In the genomic region with DNA sequence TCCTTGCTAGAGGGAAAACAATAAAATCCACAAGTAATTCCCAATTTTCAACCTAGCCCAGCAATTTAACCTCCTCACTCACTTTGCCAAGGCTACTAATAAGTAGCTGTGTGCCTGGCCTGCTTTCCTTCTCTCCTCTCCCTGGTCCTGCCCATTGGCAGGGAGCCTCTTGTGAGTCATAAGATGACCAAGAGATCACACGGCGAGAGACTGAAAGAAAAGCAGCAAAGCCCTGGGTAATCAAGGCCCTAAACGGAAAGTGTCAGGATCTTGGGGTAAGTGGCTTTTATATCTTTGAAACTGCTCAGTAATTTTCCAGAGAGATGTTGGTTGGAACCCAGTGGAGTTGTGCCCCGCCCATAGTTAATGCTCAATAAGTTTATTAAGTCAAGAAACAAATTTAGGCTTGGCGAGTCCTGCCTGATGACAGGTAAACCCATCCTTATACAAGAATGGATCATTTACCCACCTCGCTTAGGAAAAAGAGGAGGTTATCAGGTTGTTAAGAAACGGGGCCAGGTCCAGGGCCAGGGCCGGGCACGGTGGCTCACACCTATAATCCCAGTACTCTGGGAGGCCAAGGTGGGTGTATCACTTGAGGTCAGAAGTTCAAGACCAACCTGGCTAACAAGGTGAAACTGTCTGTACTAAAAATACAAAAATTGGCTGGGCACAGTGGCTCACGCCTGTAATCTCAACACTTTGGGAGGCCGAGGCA, we compare ENCODE assay signal across 9 cellular contexts. TPM values are rescaled to one million over a fixed set of nuclear protein-coding genes. Genes with fewer than 3 reads are reported as not detected.
DNase-seq lines count a peak whose midpoint lies in the region; ATAC-seq and TF ChIP-seq lines count a peak whose summit lies in the region.
"Had no signal": no experiment of that assay in that cellular context is flagged by ENCODE, and none has a peak within 500 bp of the region (broad histone marks: within the 10 kb centered on the region; RNA-seq: fewer than 3 reads in every experiment).

No MANE protein-coding gene starts in this region.

- no peaks in the 10 kb centered on the region for H4K20me1 ChIP-seq in SK-N-SH (ENCODE audit: insufficient read depth)

- no peaks in the 10 kb centered on the region for H3K9me3 ChIP-seq in SK-N-SH
- H3K9me3 ChIP-seq in prostate gland: no peaks in the 10 kb centered on the region

- peak overlapping the region; percentile 78 for H2AFZ ChIP-seq in SK-N-SH (ENCODE audit: low read depth)

- DNase-seq in BJ (ENCODE audit: low read depth) (peak; percentile 87), SK-N-SH (no peak), fibroblast of villous mesenchyme (ENCODE audit: low read depth) (peak; percentile 97), prostate gland (ENCODE audit: low spot score) (peak; percentile 54), NCI-H1417 treated with DMSO at 0.1 percent for 48 hours (lab: John Stamatoyannopoulos, UW) (no peak), NCI-H510A treated with DMSO at 0.1 percent for 48 hours (lab: John Stamatoyannopoulos, UW) (no peak)
- DNase-seq: activated CD4-positive, alpha-beta T cell treated with anti-CD3 and anti-CD28 coated beads, Interleukin-2, amount 50 U/mL, for 48 hours had no signal

- TF ChIP-seq CTCF in BJ (IDR thresholded peaks at IDR 0.05; ENCODE audit: insufficient read depth, low read depth, low read length) (no peak), SK-N-SH (IDR thresholded peaks at IDR 0.05) (no peak), fibroblast of villous mesenchyme (IDR thresholded peaks at IDR 0.05; ENCODE audit: insufficient read depth, low read depth, low read length) (no peak), prostate gland (IDR thresholded peaks at IDR 0.05) (no peak)

- H3K4me1 ChIP-seq in SK-N-SH (ENCODE audit: control insufficient read depth in 1 of 2, insufficient read depth in 2 of 2, low read depth in 1 of 2, low read length in 1 of 2) (peaks cover 0 to 13% of the 10 kb centered on the region in 2 experiments; a peak in 2 of 4 replicates), prostate gland (replicated peaks) (no peaks in the 10 kb centered on the region)

- no peaks in the 10 kb centered on the region for H3K36me3 ChIP-seq in BJ (ENCODE audit: control insufficient read depth, insufficient read depth, low read length)
- peaks cover 0 to 7% of the 10 kb centered on the region in 2 experiments for H3K36me3 ChIP-seq in SK-N-SH (replicated peaks in 1 of 2; ENCODE audit: control insufficient read depth in 1 of 2, insufficient read depth in 2 of 2, low read length in 1 of 2)
- H3K36me3 ChIP-seq in prostate gland: no peaks in the 10 kb centered on the region

- peak overlapping the region; percentile 51; the same call in 1 of the 2 replicates for H3K9ac ChIP-seq in SK-N-SH

- POLR2A ChIA-PET in BJ (lab: Charles Lee): no interaction called here
- POLR2A ChIA-PET in SK-N-SH (lab: Yijun Ruan, JAX): interaction anchor here (0.6 kb wide), 1 partner anchor 20 kb away, joined by 3 read pairs; no protein-coding TSS in a partner anchor

- peak overlapping the region; percentile 72 for H3K4me2 ChIP-seq in SK-N-SH

- peaks cover 17% of the 10 kb centered on the region for H3F3A ChIP-seq in SK-N-SH (replicated peaks; ENCODE audit: insufficient read depth)

- 50% methylated on average over 11 of the region's 11 CpGs for WGBS in SK-N-SH (ENCODE audit: low lambda C conversion rate)
- 74% methylated on average over 11 of the region's 11 CpGs for WGBS in prostate gland

- ATAC-seq in GM18519 (IDR thresholded peaks at IDR 0.05; ENCODE audit: low FRiP score, unreplicated experiment) (no peak), GM21381 (IDR thresholded peaks at IDR 0.05; ENCODE audit: unreplicated experiment) (no peak)

- H3K4me3 ChIP-seq in BJ (ENCODE audit: low read depth, low read length) (no peak overlapping the region), SK-N-SH (ENCODE audit: low read depth in 2 of 2, low read length in 1 of 2) (no peak overlapping the region), fibroblast of villous mesenchyme (ENCODE audit: low read depth, low read length) (no peak overlapping the region), prostate gland (no peak overlapping the region)

- CTCF ChIA-PET in BJ (lab: Yijun Ruan, JAX): interaction anchor here (0.7 to 1.2 kb wide), 2 partner anchors 11 to 54 kb away, joined by 3 to 4 read pairs; no protein-coding TSS in a partner anchor
- CTCF ChIA-PET in SK-N-SH (lab: Yijun Ruan, JAX): interaction anchor here (1.1 to 1.4 kb wide), 2 partner anchors 11 to 36 kb away, joined by 3 read pairs; no protein-coding TSS in a partner anchor

- H3K27ac ChIP-seq in SK-N-SH (ENCODE audit: low read depth in 2 of 2, low read length in 1 of 2) (peak overlapping the region; percentile 23 to 96; a peak in 3 of 4 replicates), prostate gland (peak overlapping the region; percentile 57 to 74)

- intact Hi-C loops in prostate gland (cut with DNase I): no loop called here

- peak; percentile 39 for TF ChIP-seq POLR2A in prostate gland (IDR thresholded peaks at IDR 0.05)

- no peaks in the 10 kb centered on the region for H3K79me2 ChIP-seq in SK-N-SH (ENCODE audit: insufficient read depth)

- H3K27me3 ChIP-seq in BJ (ENCODE audit: control insufficient read depth, insufficient read depth, low read length) (no peaks in the 10 kb centered on the region), SK-N-SH (ENCODE audit: insufficient read depth) (no peaks in the 10 kb centered on the region), prostate gland (replicated peaks; ENCODE audit: insufficient read depth) (no peaks in the 10 kb centered on the region)

- TF ChIP-seq EP300 in SK-N-SH (IDR thresholded peaks at IDR 0.05; ENCODE audit: borderline replicate concordance in 1 of 2, low read depth in 1 of 2, low read length in 1 of 2): no peak; a peak in 1 of 4 replicates

- TF ChIP-seq RAD21 in SK-N-SH (IDR thresholded peaks at IDR 0.05; ENCODE audit: low read length): no peak

- H3K9me2 ChIP-seq in SK-N-SH: no peaks in the 10 kb centered on the region

TF ChIP-seq in SK-N-SH, 30 proteins besides CTCF, POLR2A, EP300 and RAD21:
- TF ChIP-seq JUND (IDR thresholded peaks at IDR 0.05) (peak; percentile 81), RXRA (IDR thresholded peaks at IDR 0.05; ENCODE audit: borderline replicate concordance, low read depth) (no peak), MAX (IDR thresholded peaks at IDR 0.05; ENCODE audit: low read depth) (peak; percentile 48; the same call in 1 of the 2 replicates), POLR2AphosphoS5 (IDR thresholded peaks at IDR 0.05; ENCODE audit: low read depth, low read length) (peak; percentile 77; the same call in 1 of the 2 replicates), ELF1 (IDR thresholded peaks at IDR 0.05) (no peak), TCF12 (IDR thresholded peaks at IDR 0.05) (peak; percentile 70; the same call in 1 of the 2 replicates), PBX3 (IDR thresholded peaks at IDR 0.05) (no peak; the same call in 1 of the 2 replicates), MEF2A (IDR thresholded peaks at IDR 0.05; ENCODE audit: borderline replicate concordance, low read depth) (no peak), FOSL2 (IDR thresholded peaks at IDR 0.05; ENCODE audit: borderline replicate concordance, low read depth) (peak; percentile 94), REST (IDR thresholded peaks at IDR 0.05; ENCODE audit: low read depth, low read length) (no peak), FOXM1 (IDR thresholded peaks at IDR 0.05; ENCODE audit: low read depth) (no peak), NFIC (IDR thresholded peaks at IDR 0.05; ENCODE audit: borderline replicate concordance) (peak; percentile 90)

RNA-seq across cellular contexts. Expression of gene ADAM17, which starts 10.0 kb away (rescaled TPM):
- polyA plus RNA-seq in BJ (2011; rRNA removed) (8.7 and 11.1 TPM in 2 replicates), SK-N-SH (2012; rRNA removed) (12.8 and 17.1 TPM in 2 replicates)
- polyA minus RNA-seq in BJ (2011; rRNA and poly(A)+ RNA removed): 8.0 and 10.1 TPM in 2 replicates
- polyA plus RNA-seq in SK-N-SH (2012; cell fraction: cytosol; rRNA removed): 17.5 and 19.7 TPM in 2 replicates
- 23.0 and 30.3 TPM in 2 replicates for polyA plus RNA-seq in SK-N-SH (2012; cell fraction: nucleus; rRNA removed)
- total RNA-seq in fibroblast of villous mesenchyme (40.9 and 59.2 TPM in 2 replicates), prostate gland (10 to 100 TPM; 15.8 to 40.0 TPM)

Comparison
In these comparisons a context has a peak if more than half of its experiments do, and no peak if none do; other contexts are left out.
1. DNase-seq: peak in BJ (single experiment), fibroblast of villous mesenchyme (single experiment) and prostate gland (single experiment); none in SK-N-SH (single experiment), NCI-H1417 treated with DMSO at 0.1 percent for 48 hours (single experiment) and NCI-H510A treated with DMSO at 0.1 percent for 48 hours (single experiment).